Comparison of ENCODE assay signal across 19 cellular contexts in genomic region chr13:45540195-45540594, GRCh38.
"Had no signal": no experiment of that assay in that cellular context is flagged by ENCODE, and none has a peak within 500 bp of the region (broad histone marks: within the 10 kb centered on the region; RNA-seq: fewer than 3 reads in every experiment).

No MANE protein-coding gene starts in this region.

- H3K9me3 Mint-ChIP-seq: naive thymus-derived CD4-positive, alpha-beta T cell; nephron progenitor cell; stimulated activated effector memory CD8-positive, alpha-beta T cell treated with anti-CD3 and anti-CD28 coated beads, Interleukin-12 subunit alpha, Interleukin-12 subunit beta, amount 100 ng/mL, for 72 hours; stimulated activated naive CD8-positive, alpha-beta T cell treated with anti-CD3 and anti-CD28 coated beads, Interleukin-15, Interleukin-2, amounts not matched to agents 100 ng/mL and 50 ng/mL, for 24 hours had no signal

- FAIRE-seq: small intestine had no signal

- H3K27ac Mint-ChIP-seq: nephron progenitor cell; stimulated activated effector memory CD8-positive, alpha-beta T cell treated with anti-CD3 and anti-CD28 coated beads, Interleukin-12 subunit alpha, Interleukin-12 subunit beta, amount 100 ng/mL, for 72 hours; stimulated activated naive CD8-positive, alpha-beta T cell treated with anti-CD3 and anti-CD28 coated beads, Interleukin-15, Interleukin-2, amounts not matched to agents 100 ng/mL and 50 ng/mL, for 24 hours had no signal

- H3K27ac ChIP-seq: colonic mucosa, esophagus squamous epithelium, gastroesophageal sphincter, left ventricle myocardium inferior, right atrium auricular region, tibial artery, upper lobe of left lung, vagina had no signal

- H3K4me1 ChIP-seq: colonic mucosa, esophagus squamous epithelium, gastroesophageal sphincter, left ventricle myocardium inferior, right atrium auricular region, tibial artery, upper lobe of left lung, vagina had no signal

- H3K27me3 Mint-ChIP-seq: naive thymus-derived CD4-positive, alpha-beta T cell; stimulated activated naive CD8-positive, alpha-beta T cell treated with anti-CD3 and anti-CD28 coated beads, Interleukin-15, Interleukin-2, amounts not matched to agents 100 ng/mL and 50 ng/mL, for 24 hours had no signal

- H3K4me3 ChIP-seq: colonic mucosa, esophagus squamous epithelium, gastroesophageal sphincter, left ventricle myocardium inferior, right atrium auricular region, tibial artery, upper lobe of left lung, vagina had no signal

- H3K4me3 Mint-ChIP-seq: naive thymus-derived CD4-positive, alpha-beta T cell; nephron progenitor cell; stimulated activated effector memory CD8-positive, alpha-beta T cell treated with anti-CD3 and anti-CD28 coated beads, Interleukin-12 subunit alpha, Interleukin-12 subunit beta, amount 100 ng/mL, for 72 hours; stimulated activated naive CD8-positive, alpha-beta T cell treated with anti-CD3 and anti-CD28 coated beads, Interleukin-15, Interleukin-2, amounts not matched to agents 100 ng/mL and 50 ng/mL, for 24 hours had no signal

- H3K4me1 Mint-ChIP-seq: nephron progenitor cell had no signal

- H3K36me3 ChIP-seq: colonic mucosa had no signal

- DNase-seq: colonic mucosa; dermis blood vessel endothelial cell; esophagus squamous epithelium; foreskin fibroblast; glutamatergic neuron; islet precursor cell; left ventricle myocardium inferior; naive thymus-derived CD4-positive, alpha-beta T cell; nephron progenitor cell; small intestine; stimulated activated CD4-positive, alpha-beta T cell treated with anti-CD3 and anti-CD28 coated beads, Interleukin-12 subunit alpha, Interleukin-12 subunit beta, amount 100 ng/mL, for 4 hours; stimulated activated CD4-positive, alpha-beta T cell treated with anti-CD3 and anti-CD28 coated beads, Interleukin-2, amount 100 ng/mL, for 48 hours; tibial artery had no signal

- H3K27me3 ChIP-seq: colonic mucosa, esophagus squamous epithelium, gastroesophageal sphincter, right atrium auricular region, tibial artery, upper lobe of left lung, vagina had no signal

- ATAC-seq: gastroesophageal sphincter; naive thymus-derived CD4-positive, alpha-beta T cell; stimulated activated effector memory CD8-positive, alpha-beta T cell treated with anti-CD3 and anti-CD28 coated beads, Interleukin-12 subunit alpha, Interleukin-12 subunit beta, amount 100 ng/mL, for 72 hours had no signal

- H3K9me3 ChIP-seq: colonic mucosa, esophagus squamous epithelium, gastroesophageal sphincter, left ventricle myocardium inferior, right atrium auricular region, tibial artery, upper lobe of left lung, vagina had no signal
